ENCODE assay signal across 9 cellular contexts in genomic region chr9:112224401-112225289, GRCh38. TPM values are rescaled to one million over a fixed set of nuclear protein-coding genes. Genes with fewer than 3 reads are reported as not detected.
DNase-seq lines count a peak whose midpoint lies in the region; ATAC-seq, FAIRE-seq and TF ChIP-seq lines count a peak whose summit lies in the region.
"Had no signal": no experiment of that assay in that cellular context is flagged by ENCODE, and none has a peak within 500 bp of the region (broad histone marks: within the 10 kb centered on the region; RNA-seq: fewer than 3 reads in every experiment).

No MANE protein-coding gene starts in this region.

- H3K9me3 Mint-ChIP-seq in activated T-cell treated with anti-CD3 and anti-CD28 coated beads, Interleukin-2, amount 50 U/mL, for 4 hours, result no peaks in the 10 kb centered on the region
- no peaks in the 10 kb centered on the region for H3K9me3 Mint-ChIP-seq in stimulated activated naive CD8-positive, alpha-beta T cell treated with anti-CD3 and anti-CD28 coated beads, Interleukin-15, amount 100 ng/mL, for 72 hours

- in situ Hi-C loops in astrocyte of the spinal cord (cut with HindIII; ENCODE audit: low sequenced_read_pairs), result no loop called here

- ATAC-seq in activated T-cell treated with anti-CD3 and anti-CD28 coated beads, Interleukin-2, amount 50 U/mL, for 4 hours, result peak; percentile 63 to 84
- ATAC-seq in HG03097 (IDR thresholded peaks at IDR 0.05; ENCODE audit: low FRiP score, unreplicated experiment), result peak; percentile 60
- ATAC-seq in stimulated activated naive CD8-positive, alpha-beta T cell treated with anti-CD3 and anti-CD28 coated beads, Interleukin-15, amount 100 ng/mL, for 72 hours, result peak; percentile 95

- H3K27ac Mint-ChIP-seq in stimulated activated naive CD8-positive, alpha-beta T cell treated with anti-CD3 and anti-CD28 coated beads, Interleukin-15, amount 100 ng/mL, for 72 hours, result no peak overlapping the region

- H3K4me1 Mint-ChIP-seq in activated T-cell treated with anti-CD3 and anti-CD28 coated beads, Interleukin-2, amount 50 U/mL, for 4 hours (ENCODE audit: low read depth), result peaks cover 14% of the 10 kb centered on the region
- H3K4me1 Mint-ChIP-seq in stimulated activated naive CD8-positive, alpha-beta T cell treated with anti-CD3 and anti-CD28 coated beads, Interleukin-15, amount 100 ng/mL, for 72 hours, result peaks cover 11% of the 10 kb centered on the region

- H3K4me3 Mint-ChIP-seq in activated T-cell treated with anti-CD3 and anti-CD28 coated beads, Interleukin-2, amount 50 U/mL, for 4 hours, result no peak overlapping the region
- no peak overlapping the region for H3K4me3 Mint-ChIP-seq in stimulated activated naive CD8-positive, alpha-beta T cell treated with anti-CD3 and anti-CD28 coated beads, Interleukin-15, amount 100 ng/mL, for 72 hours

- DNase-seq in activated T-cell treated with anti-CD3 and anti-CD28 coated beads, Interleukin-2, amount 50 U/mL, for 4 hours, result no peak
- no peak for DNase-seq in activated T-cell treated with anti-CD3 and anti-CD28 coated beads for 4 hours
- peak; percentile 51 for DNase-seq in astrocyte of the spinal cord (ENCODE audit: low read depth, low spot score)
- peak in 1 of 2 donors; percentile 13 for DNase-seq in stimulated activated naive CD8-positive, alpha-beta T cell treated with anti-CD3 and anti-CD28 coated beads, Interleukin-15, amount 100 ng/mL, for 72 hours
- no peak for DNase-seq in HTR-8/SVneo (ENCODE audit: insufficient read length, low spot score)
- DNase-seq in mesenteric fat pad (ENCODE audit: low spot score), result no peak
- DNase-seq in activated CD4-positive, alpha-beta T cell treated with anti-CD3 and anti-CD28 coated beads, Interleukin-2, amount 50 U/mL, for 4 hours, result no peak
- DNase-seq: NCI-H82 had no signal

- peaks cover 60% of the 10 kb centered on the region for H3K36me3 Mint-ChIP-seq in activated T-cell treated with anti-CD3 and anti-CD28 coated beads, Interleukin-2, amount 50 U/mL, for 4 hours (ENCODE audit: insufficient read depth)

- H3K4me3 ChIP-seq in astrocyte of the spinal cord (ENCODE audit: low read depth, low read length), result no peak overlapping the region

- no peaks in the 10 kb centered on the region for H3K27me3 Mint-ChIP-seq in activated T-cell treated with anti-CD3 and anti-CD28 coated beads, Interleukin-2, amount 50 U/mL, for 4 hours (ENCODE audit: low read depth)
- H3K27me3 Mint-ChIP-seq in stimulated activated naive CD8-positive, alpha-beta T cell treated with anti-CD3 and anti-CD28 coated beads, Interleukin-15, amount 100 ng/mL, for 72 hours, result no peaks in the 10 kb centered on the region

- no peak for FAIRE-seq in HTR-8/SVneo (lab: Jason Lieb, UNC)

- no peak for TF ChIP-seq CTCF in astrocyte of the spinal cord (IDR thresholded peaks at IDR 0.05; ENCODE audit: low read depth, low read length)

RNA-seq across cellular contexts. Expression of gene SUSD1, which starts 49.5 kb away (rescaled TPM):
- 1 to 10 TPM; 2.3 to 2.7 (median 2.4) TPM for total RNA-seq in activated T-cell treated with anti-CD3 and anti-CD28 coated beads, Interleukin-2, amount 50 U/mL, for 4 hours
- total RNA-seq in mesenteric fat pad, result 18.9 TPM
